Comparison of ENCODE assay signal across 1 cellular context in the genomic region with DNA sequence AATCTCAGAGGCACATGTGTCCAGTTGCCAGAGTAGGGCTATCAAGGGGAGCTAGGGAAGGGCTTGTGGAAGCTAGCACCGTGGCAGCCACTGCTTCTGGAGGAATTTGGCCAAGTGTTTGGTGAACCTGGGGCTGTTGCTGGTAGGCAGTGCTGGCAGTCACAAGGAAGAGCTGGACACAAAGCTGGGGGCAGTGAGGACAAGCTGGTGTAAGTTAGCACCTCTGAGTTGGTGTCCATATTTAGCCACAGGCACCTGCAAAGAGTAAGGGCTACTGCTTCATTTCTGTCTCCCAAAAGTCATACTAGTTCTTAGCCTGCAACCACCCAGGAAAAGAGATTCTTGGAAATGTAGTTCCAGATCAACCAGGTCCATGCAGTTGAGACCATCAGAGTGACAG.
TF ChIP-seq lines count a peak whose summit lies in the region.

No MANE protein-coding gene starts in this region.

TF ChIP-seq in H1, 55 proteins besides CTCF, POLR2A, EP300 and RAD21 (continued from another document):
- TF ChIP-seq SIX5 (IDR thresholded peaks at IDR 0.05; ENCODE audit: low read depth, low read length) (no peak), KDM4A (IDR thresholded peaks at IDR 0.05; ENCODE audit: low read depth, low read length, severe bottlenecking) (no peak), SP1 (IDR thresholded peaks at IDR 0.05; ENCODE audit: low read depth, low read length) (no peak), SIRT6 (IDR thresholded peaks at IDR 0.05; ENCODE audit: low read length) (no peak), EZH2 (IDR thresholded peaks at IDR 0.05; ENCODE audit: low read depth, low read length, severe bottlenecking) (no peak), SP2 (IDR thresholded peaks at IDR 0.05; ENCODE audit: low read length) (no peak), HDAC2 (IDR thresholded peaks at IDR 0.05; ENCODE audit: borderline replicate concordance in 1 of 2, low read depth in 2 of 2, low read length in 2 of 2) (no peak), POU5F1 (IDR thresholded peaks at IDR 0.05; ENCODE audit: low read depth, low read length) (no peak), CREB1 (IDR thresholded peaks at IDR 0.05) (no peak), TAF7 (optimal IDR thresholded peaks at IDR 0.05; ENCODE audit: borderline replicate concordance, low read depth, low read length) (no peak)
- TF ChIP-seq, protein P1, sequence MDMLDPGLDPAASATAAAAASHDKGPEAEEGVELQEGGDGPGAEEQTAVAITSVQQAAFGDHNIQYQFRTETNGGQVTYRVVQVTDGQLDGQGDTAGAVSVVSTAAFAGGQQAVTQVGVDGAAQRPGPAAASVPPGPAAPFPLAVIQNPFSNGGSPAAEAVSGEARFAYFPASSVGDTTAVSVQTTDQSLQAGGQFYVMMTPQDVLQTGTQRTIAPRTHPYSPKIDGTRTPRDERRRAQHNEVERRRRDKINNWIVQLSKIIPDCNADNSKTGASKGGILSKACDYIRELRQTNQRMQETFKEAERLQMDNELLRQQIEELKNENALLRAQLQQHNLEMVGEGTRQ (IDR thresholded peaks at IDR 0.05; ENCODE audit: low read length) = no peak
- TF ChIP-seq, protein P2, sequence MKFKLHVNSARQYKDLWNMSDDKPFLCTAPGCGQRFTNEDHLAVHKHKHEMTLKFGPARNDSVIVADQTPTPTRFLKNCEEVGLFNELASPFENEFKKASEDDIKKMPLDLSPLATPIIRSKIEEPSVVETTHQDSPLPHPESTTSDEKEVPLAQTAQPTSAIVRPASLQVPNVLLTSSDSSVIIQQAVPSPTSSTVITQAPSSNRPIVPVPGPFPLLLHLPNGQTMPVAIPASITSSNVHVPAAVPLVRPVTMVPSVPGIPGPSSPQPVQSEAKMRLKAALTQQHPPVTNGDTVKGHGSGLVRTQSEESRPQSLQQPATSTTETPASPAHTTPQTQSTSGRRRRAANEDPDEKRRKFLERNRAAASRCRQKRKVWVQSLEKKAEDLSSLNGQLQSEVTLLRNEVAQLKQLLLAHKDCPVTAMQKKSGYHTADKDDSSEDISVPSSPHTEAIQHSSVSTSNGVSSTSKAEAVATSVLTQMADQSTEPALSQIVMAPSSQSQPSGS (IDR thresholded peaks at IDR 0.05; ENCODE audit: low read length) = no peak
- TF ChIP-seq, protein P3, sequence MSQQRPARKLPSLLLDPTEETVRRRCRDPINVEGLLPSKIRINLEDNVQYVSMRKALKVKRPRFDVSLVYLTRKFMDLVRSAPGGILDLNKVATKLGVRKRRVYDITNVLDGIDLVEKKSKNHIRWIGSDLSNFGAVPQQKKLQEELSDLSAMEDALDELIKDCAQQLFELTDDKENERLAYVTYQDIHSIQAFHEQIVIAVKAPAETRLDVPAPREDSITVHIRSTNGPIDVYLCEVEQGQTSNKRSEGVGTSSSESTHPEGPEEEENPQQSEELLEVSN (IDR thresholded peaks at IDR 0.05) = no peak
TF ChIP-seq in H1: peak in this region for 0.
